In genomic region chr17:31679667-31680066, GRCh38 we compare ENCODE assay signal across 23 cellular contexts.
"Had no signal": no experiment of that assay in that cellular context is flagged by ENCODE, and none has a peak within 500 bp of the region (broad histone marks: within the 10 kb centered on the region; RNA-seq: fewer than 3 reads in every experiment).

No MANE protein-coding gene starts in this region.

- H3K36me3 ChIP-seq: brain microvascular endothelial cell, spleen, stomach, thyroid gland, upper lobe of left lung, vagina had no signal

- H3K4me3 Mint-ChIP-seq: activated CD8-positive, alpha-beta memory T cell treated with anti-CD3 and anti-CD28 coated beads, Interleukin-2, amount 10 ng/mL, durations not matched to agents 7 days and 5 days; activated CD8-positive, alpha-beta T cell treated with anti-CD3 and anti-CD28 coated beads, Interleukin-2, amount 10 ng/mL, durations not matched to agents 7 days and 5 days; activated naive CD8-positive, alpha-beta T cell treated with anti-CD3 and anti-CD28 coated beads, Interleukin-2, amount 10 ng/mL, durations not matched to agents 7 days and 5 days; endodermal cell; mesothelial cell of epicardium; naive B cell; neural crest cell had no signal

- H3K9me3 ChIP-seq: spleen, stomach, thyroid gland, upper lobe of left lung, vagina had no signal

- FAIRE-seq: astrocyte had no signal

- ATAC-seq: activated CD8-positive, alpha-beta memory T cell treated with anti-CD3 and anti-CD28 coated beads, Interleukin-2, amount 10 ng/mL, durations not matched to agents 7 days and 5 days; activated CD8-positive, alpha-beta T cell treated with anti-CD3 and anti-CD28 coated beads, Interleukin-2, amount 10 ng/mL, durations not matched to agents 7 days and 5 days; esophagus mucosa had no signal

- H3K9me3 Mint-ChIP-seq: activated naive CD4-positive, alpha-beta T cell treated with anti-CD3 and anti-CD28 coated beads for 36 hours; activated naive CD8-positive, alpha-beta T cell treated with anti-CD3 and anti-CD28 coated beads, Interleukin-2, amount 10 ng/mL, durations not matched to agents 7 days and 5 days; mesothelial cell of epicardium; naive B cell; neural crest cell had no signal

- H3K27ac ChIP-seq: brain microvascular endothelial cell, spleen, stomach, thyroid gland, upper lobe of left lung, vagina had no signal

- H3K36me3 Mint-ChIP-seq: activated CD8-positive, alpha-beta memory T cell treated with anti-CD3 and anti-CD28 coated beads, Interleukin-2, amount 10 ng/mL, durations not matched to agents 7 days and 5 days; activated naive CD8-positive, alpha-beta T cell treated with anti-CD3 and anti-CD28 coated beads, Interleukin-2, amount 10 ng/mL, durations not matched to agents 7 days and 5 days; mesothelial cell of epicardium; naive B cell had no signal

- DNase-seq: activated CD4-positive, alpha-beta T cell treated with anti-CD3 and anti-CD28 coated beads for 1 hour; activated naive CD8-positive, alpha-beta T cell treated with anti-CD3 and anti-CD28 coated beads, Interleukin-2, amount 10 ng/mL, durations not matched to agents 7 days and 5 days; amniotic stem cell; brain microvascular endothelial cell; cortex of kidney; foreskin fibroblast; hippocampal formation; naive B cell; right cardiac atrium; spleen; stomach; T1000; thyroid gland; upper lobe of left lung had no signal

- H3K27ac Mint-ChIP-seq: activated CD8-positive, alpha-beta memory T cell treated with anti-CD3 and anti-CD28 coated beads, Interleukin-2, amount 10 ng/mL, durations not matched to agents 7 days and 5 days; activated CD8-positive, alpha-beta T cell treated with anti-CD3 and anti-CD28 coated beads, Interleukin-2, amount 10 ng/mL, durations not matched to agents 7 days and 5 days; activated naive CD8-positive, alpha-beta T cell treated with anti-CD3 and anti-CD28 coated beads, Interleukin-2, amount 10 ng/mL, durations not matched to agents 7 days and 5 days; endodermal cell; mesothelial cell of epicardium had no signal

- H3K27me3 ChIP-seq: brain microvascular endothelial cell, stomach, thyroid gland, upper lobe of left lung, vagina had no signal

- H3K4me1 Mint-ChIP-seq: neural crest cell had no signal

- H3K4me3 ChIP-seq: spleen, stomach, thyroid gland, upper lobe of left lung, vagina had no signal

- H3K4me1 ChIP-seq: stomach, upper lobe of left lung had no signal
